8 cellular contexts compared by ENCODE assay signal in genomic region chr1:220876511-220877347, GRCh38. TPM values are rescaled to one million over a fixed set of nuclear protein-coding genes. Genes with fewer than 3 reads are reported as not detected.
A peak's percentile ranks its signal among the peaks of the same experiment; 100 is the strongest.
DNase-seq lines count a peak whose midpoint lies in the region; ATAC-seq and TF ChIP-seq lines count a peak whose summit lies in the region.

No MANE protein-coding gene starts in this region.

- DNase-seq in NOMO-1 treated with DMSO at 0.1 percent for 48 hours (lab: John Stamatoyannopoulos, UW; ENCODE audit: unreplicated experiment) (peak; percentile 89), lung microvascular endothelial cell (ENCODE audit: low read depth in 2 of 2) (peak; percentile 80 to 93), suprapubic skin (ENCODE audit: low spot score in 2 of 2) (no peak), AG08395 (ENCODE audit: low spot score) (no peak)
- DNase-seq in activated naive CD4-positive, alpha-beta T cell treated with anti-CD3 and anti-CD28 coated beads, Interleukin-2, amount 50 U/mL, for 72 hours (ENCODE audit: low spot score in 2 of 2), result no peak
- no peak for DNase-seq in activated CD8-positive, alpha-beta memory T cell treated with anti-CD3 and anti-CD28 coated beads for 24 hours
- no peak for DNase-seq in activated CD4-positive, alpha-beta T cell treated with anti-CD3 and anti-CD28 coated beads, Interleukin-2, amount 50 U/mL, for 1 hour

- 55% methylated on average over 50 of the region's 52 CpGs for WGBS in suprapubic skin

- no peaks in the 10 kb centered on the region for H3K36me3 ChIP-seq in suprapubic skin

- TF ChIP-seq CTCF in suprapubic skin (IDR thresholded peaks at IDR 0.05), result no peak

- no peak for ATAC-seq in activated naive CD4-positive, alpha-beta T cell treated with anti-CD3 and anti-CD28 coated beads, Interleukin-2, amount 50 U/mL, for 72 hours

- H3K9me3 ChIP-seq in suprapubic skin, result no peaks in the 10 kb centered on the region

- H3K4me3 Mint-ChIP-seq in dendritic cell treated with granulocyte-macrophage colony-stimulating factor and Interleukin-4, amounts not matched to agents 40 ng/mL and 50 ng/mL, for 4 days, result peak overlapping the region; percentile 99

- H3K27ac ChIP-seq in suprapubic skin, result peak overlapping the region; percentile 64

- H3K27me3 ChIP-seq in suprapubic skin, result peaks cover 55% of the 10 kb centered on the region

- H3K27me3 Mint-ChIP-seq in dendritic cell treated with granulocyte-macrophage colony-stimulating factor and Interleukin-4, amounts not matched to agents 40 ng/mL and 50 ng/mL, for 4 days, result peaks cover 5% of the 10 kb centered on the region

- H3K27ac Mint-ChIP-seq in dendritic cell treated with granulocyte-macrophage colony-stimulating factor and Interleukin-4, amounts not matched to agents 40 ng/mL and 50 ng/mL, for 4 days, result peak overlapping the region; percentile 100
- no peak overlapping the region for H3K27ac Mint-ChIP-seq in activated naive CD4-positive, alpha-beta T cell treated with anti-CD3 and anti-CD28 coated beads, Interleukin-2, amount 50 U/mL, for 72 hours

- peaks cover 56% of the 10 kb centered on the region for H3K4me1 Mint-ChIP-seq in dendritic cell treated with granulocyte-macrophage colony-stimulating factor and Interleukin-4, amounts not matched to agents 40 ng/mL and 50 ng/mL, for 4 days (ENCODE audit: low read depth)

- intact Hi-C loops in dendritic cell treated with granulocyte-macrophage colony-stimulating factor and Interleukin-4, amounts not matched to agents 40 ng/mL and 50 ng/mL, for 4 days (cut with micrococcal nuclease), result loop anchor here (2.0 to 5.0 kb wide), 3 partner anchors 124 to 296 kb away; no protein-coding TSS in a partner anchor

- no peaks in the 10 kb centered on the region for H3K9me3 Mint-ChIP-seq in dendritic cell treated with granulocyte-macrophage colony-stimulating factor and Interleukin-4, amounts not matched to agents 40 ng/mL and 50 ng/mL, for 4 days
- no peaks in the 10 kb centered on the region for H3K9me3 Mint-ChIP-seq in activated naive CD4-positive, alpha-beta T cell treated with anti-CD3 and anti-CD28 coated beads, Interleukin-2, amount 50 U/mL, for 72 hours

- H3K36me3 Mint-ChIP-seq in dendritic cell treated with granulocyte-macrophage colony-stimulating factor and Interleukin-4, amounts not matched to agents 40 ng/mL and 50 ng/mL, for 4 days (ENCODE audit: low read depth), result peaks cover 45% of the 10 kb centered on the region
- peaks cover 12 to 17% of the 10 kb centered on the region in 2 donors for H3K36me3 Mint-ChIP-seq in activated naive CD4-positive, alpha-beta T cell treated with anti-CD3 and anti-CD28 coated beads, Interleukin-2, amount 50 U/mL, for 72 hours

- no peak for TF ChIP-seq EP300 in suprapubic skin (IDR thresholded peaks at IDR 0.05)

- peak overlapping the region; percentile 91 for H3K4me3 ChIP-seq in suprapubic skin

- no peak for TF ChIP-seq POLR2A in suprapubic skin (IDR thresholded peaks at IDR 0.05)

- H3K4me1 ChIP-seq in suprapubic skin, result peaks cover 47% of the 10 kb centered on the region

RNA-seq across cellular contexts. Expression of gene HLX, which starts 2.5 kb away (rescaled TPM):
- total RNA-seq in lung microvascular endothelial cell, result 1.4 and 5.9 TPM in 2 replicates
- total RNA-seq in suprapubic skin, result 10 to 100 TPM in 1 of 4 donors, 1 to 10 TPM in 3; 1.9 to 11.1 (median 3.5) TPM
- 1 to 10 TPM in 1 of 2 donors, not detected in 1; 1.9 TPM for total RNA-seq in activated naive CD4-positive, alpha-beta T cell treated with anti-CD3 and anti-CD28 coated beads, Interleukin-2, amount 50 U/mL, for 72 hours

Comparison
In these comparisons a context has a peak if more than half of its experiments do, and no peak if none do; other contexts are left out.
1. DNase-seq: peak in NOMO-1 treated with DMSO at 0.1 percent for 48 hours (single experiment) and lung microvascular endothelial cell (2 of 2); none in suprapubic skin (0 of 2), AG08395 (single experiment), activated naive CD4-positive, alpha-beta T cell treated with anti-CD3 and anti-CD28 coated beads, Interleukin-2, amount 50 U/mL, for 72 hours (0 of 2), activated CD8-positive, alpha-beta memory T cell treated with anti-CD3 and anti-CD28 coated beads for 24 hours (single experiment) and activated CD4-positive, alpha-beta T cell treated with anti-CD3 and anti-CD28 coated beads, Interleukin-2, amount 50 U/mL, for 1 hour (single experiment).